ENCODE assay signal across 8 cellular contexts in genomic region chr17:2402517-2402916, GRCh38. TPM values are rescaled to one million over a fixed set of nuclear protein-coding genes. Genes with fewer than 3 reads are reported as not detected.
DNase-seq lines count a peak whose midpoint lies in the region; ATAC-seq, FAIRE-seq and TF ChIP-seq lines count a peak whose summit lies in the region.

No MANE protein-coding gene starts in this region.

- H3K27ac ChIP-seq in 22Rv1 (peak overlapping the region; percentile 94), HUES6 (ENCODE audit: low read depth, low read length) (no peak overlapping the region)

- H3K36me3 ChIP-seq in HUES6 (ENCODE audit: control insufficient read depth, insufficient read depth, low read length) (0 out of 2 replicates have a peak, but pooled peaks cover 3% of the 10 kb centered on the region), bronchial epithelial cell (ENCODE audit: control insufficient read depth, insufficient read depth, low read length) (peaks cover 2% of the 10 kb centered on the region)

- peaks cover 12% of the 10 kb centered on the region for H3K4me1 ChIP-seq in HUES6 (ENCODE audit: control insufficient read depth, insufficient read depth, low read length)
- H3K4me1 ChIP-seq in mononuclear cell (ENCODE audit: insufficient read depth, low read length) = peaks cover 60% of the 10 kb centered on the region

- DNase-seq in bronchial epithelial cell (ENCODE audit: low read depth) (no peak), RCC 7860 (ENCODE audit: low spot score) (no peak), hepatic stellate cell (ENCODE audit: low spot score) (no peak), NCI-H524 (lab: John Stamatoyannopoulos, UW) (no peak)

- peak overlapping the region; percentile 73 for H3K9ac ChIP-seq in HUES6 (ENCODE audit: low read length)

- FAIRE-seq in bronchial epithelial cell (lab: Jason Lieb, UNC) = no peak
- no peak for FAIRE-seq in RCC 7860 (lab: Jason Lieb, UNC)

- H3K9me3 ChIP-seq in HUES6 (ENCODE audit: control insufficient read depth, insufficient read depth, low read depth, low read length) (no peaks in the 10 kb centered on the region), mononuclear cell (ENCODE audit: low read depth, low read length) (no peaks in the 10 kb centered on the region)

- TF ChIP-seq CTCF in 22Rv1 (IDR thresholded peaks at IDR 0.05) (no peak), bronchial epithelial cell (IDR thresholded peaks at IDR 0.05; ENCODE audit: insufficient read depth, low read length, severe bottlenecking) (no peak)

- no peaks in the 10 kb centered on the region for H3K27me3 ChIP-seq in HUES6 (ENCODE audit: control insufficient read depth, insufficient read depth, low read length)
- no peaks in the 10 kb centered on the region for H3K27me3 ChIP-seq in bronchial epithelial cell (ENCODE audit: control insufficient read depth, insufficient read depth, low read length)
- no peaks in the 10 kb centered on the region for H3K27me3 ChIP-seq in mononuclear cell (ENCODE audit: insufficient read depth, low read length)

- ATAC-seq in HG03159 (IDR thresholded peaks at IDR 0.05; ENCODE audit: unreplicated experiment) = no peak

- H3K4me3 ChIP-seq in HUES6 (ENCODE audit: low read depth, low read length) = peak overlapping the region; percentile 93
- peak overlapping the region; percentile 99 for H3K4me3 ChIP-seq in bronchial epithelial cell (ENCODE audit: low read depth, low read length)
- H3K4me3 ChIP-seq in mononuclear cell (ENCODE audit: low read length) = peak overlapping the region; percentile 100

RNA-seq across cellular contexts. Expression of gene MNT, which starts 1.7 kb away (rescaled TPM):
- total RNA-seq in bronchial epithelial cell = 4.5 and 5.0 TPM in 2 replicates
- total RNA-seq in mononuclear cell = 18.1 TPM
